In the genomic region with DNA sequence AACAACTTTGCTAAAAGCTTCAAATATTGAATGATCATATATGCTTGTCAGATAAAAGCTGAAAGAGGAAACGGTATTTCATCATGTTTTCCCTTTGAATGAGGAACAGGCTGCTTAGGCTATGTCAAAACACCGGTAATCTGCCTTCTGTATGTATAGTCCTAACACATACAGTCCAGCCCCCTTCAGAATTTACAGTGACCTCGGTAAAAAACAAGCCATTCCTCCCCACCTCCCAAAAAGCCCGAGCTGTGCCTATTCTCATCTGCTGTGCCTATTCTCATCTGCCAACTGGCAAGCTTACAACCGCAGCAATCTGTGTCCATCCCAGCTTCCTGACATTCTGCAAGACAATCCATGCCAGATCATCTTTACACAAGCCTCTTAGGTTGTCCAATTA, we compare ENCODE assay signal across 20 cellular contexts. TPM values are rescaled to one million over a fixed set of nuclear protein-coding genes. Genes with fewer than 3 reads are reported as not detected.
DNase-seq lines count a peak whose midpoint lies in the region; ATAC-seq and TF ChIP-seq lines count a peak whose summit lies in the region.
"Had no signal": no experiment of that assay in that cellular context is flagged by ENCODE, and none has a peak within 500 bp of the region (broad histone marks: within the 10 kb centered on the region; RNA-seq: fewer than 3 reads in every experiment).

No MANE protein-coding gene starts in this region.

- H3K9me3 Mint-ChIP-seq in HFFc6 = no peaks in the 10 kb centered on the region
- H3K9me3 Mint-ChIP-seq: CD4-positive, alpha-beta T cell; natural killer cell treated with Interleukin-12 subunit alpha and Interleukin-12 subunit beta and Interleukin-15 and Interleukin-18, amount 100 ng/mL, for 72 hours had no signal

- TF ChIP-seq POLR2A in heart left ventricle (IDR thresholded peaks at IDR 0.05) (no peak), Peyer's patch (IDR thresholded peaks at IDR 0.05) (no peak)

- no peak overlapping the region for H3K27ac Mint-ChIP-seq in HFFc6
- H3K27ac Mint-ChIP-seq: CD4-positive, alpha-beta T cell had no signal

- H3K27me3 Mint-ChIP-seq in HFFc6 (ENCODE audit: insufficient read depth) = peaks cover 24% of the 10 kb centered on the region
- H3K27me3 Mint-ChIP-seq: CD4-positive, alpha-beta T cell had no signal

- WGBS in heart left ventricle, 4 donors = 22 to 43% (median 34%) methylated on average over 5 of the region's 5 CpGs

- intact Hi-C loops in Right ventricle myocardium inferior (cut with DNase I) = no loop called here
- intact Hi-C loops in heart left ventricle (cut with DNase I) = loop anchor here in 1 of 10 donors (5.0 kb wide), 1 partner anchor 33 kb away; a partner anchor contains a TSS

- no peak for TF ChIP-seq CTCF in right atrium auricular region (IDR thresholded peaks at IDR 0.05)
- no peak for TF ChIP-seq CTCF in heart left ventricle (IDR thresholded peaks at IDR 0.05)
- no peak for TF ChIP-seq CTCF in HFFc6 (IDR thresholded peaks at IDR 0.05)
- no peak for TF ChIP-seq CTCF in Peyer's patch (IDR thresholded peaks at IDR 0.05)

- H3K4me3 ChIP-seq in right atrium auricular region = no peak overlapping the region
- no peak overlapping the region for H3K4me3 ChIP-seq in heart left ventricle
- no peak overlapping the region for H3K4me3 ChIP-seq in Peyer's patch
- H3K4me3 ChIP-seq: gastroesophageal sphincter, lung, stomach had no signal

- no peak for DNase-seq in Right ventricle myocardium inferior (ENCODE audit: missing footprints)
- no peak for DNase-seq in right atrium auricular region (ENCODE audit: low spot score)
- DNase-seq in OCI-M1 (lab: John Stamatoyannopoulos, UW) = peak; percentile 89
- DNase-seq in heart left ventricle = peak in 1 of 5 donors; percentile 38
- no peak for DNase-seq in NCI-H2029 (lab: John Stamatoyannopoulos, UW)
- no peak for DNase-seq in DMS53 treated with DMSO at 0.1 percent for 48 hours (lab: John Stamatoyannopoulos, UW; ENCODE audit: unreplicated experiment)
- DNase-seq in HFFc6 = no peak
- no peak for DNase-seq in Peyer's patch
- DNase-seq: activated CD4-positive, alpha-beta T cell treated with anti-CD3 and anti-CD28 coated beads for 4 hours; activated CD8-positive, alpha-beta memory T cell treated with anti-CD3 and anti-CD28 coated beads, Interleukin-2, amount 50 U/mL, for 48 hours; activated naive CD4-positive, alpha-beta T cell treated with anti-CD3 and anti-CD28 coated beads, Interleukin-2, amount 50 U/mL, for 16 hours; CD4-positive, alpha-beta T cell; dermis blood vessel endothelial cell; NCI-H1417 treated with DMSO at 0.1 percent for 48 hours; NCI-H524; stomach; T-helper 9 cell had no signal

- H3K27ac ChIP-seq in right atrium auricular region (peak overlapping the region in 1 of 2 donors; percentile 45), heart left ventricle (peak overlapping the region in 5 of 12 donors; percentile 20 to 49 (median 42)), Peyer's patch (no peak overlapping the region)
- H3K27ac ChIP-seq: gastroesophageal sphincter, stomach had no signal

- H3K4me1 ChIP-seq in right atrium auricular region = peaks cover 0 to 13% of the 10 kb centered on the region in 2 donors
- H3K4me1 ChIP-seq in heart left ventricle = peaks cover 0 to 34% (median 9%) of the 10 kb centered on the region in 12 donors
- H3K4me1 ChIP-seq in Peyer's patch = no peaks in the 10 kb centered on the region
- H3K4me1 ChIP-seq: gastroesophageal sphincter had no signal

- no peaks in the 10 kb centered on the region for H3K36me3 Mint-ChIP-seq in HFFc6 (ENCODE audit: low read depth)
- H3K36me3 Mint-ChIP-seq: natural killer cell treated with Interleukin-12 subunit alpha and Interleukin-12 subunit beta and Interleukin-15 and Interleukin-18, amount 100 ng/mL, for 72 hours had no signal

- H3K4me3 Mint-ChIP-seq in HFFc6 = no peak overlapping the region
- H3K4me3 Mint-ChIP-seq: CD4-positive, alpha-beta T cell; natural killer cell treated with Interleukin-12 subunit alpha and Interleukin-12 subunit beta and Interleukin-15 and Interleukin-18, amount 100 ng/mL, for 72 hours had no signal

- H3K36me3 ChIP-seq in right atrium auricular region (no peaks in the 10 kb centered on the region), heart left ventricle (peaks cover 0 to 16% (median 0%) of the 10 kb centered on the region in 9 donors), Peyer's patch (no peaks in the 10 kb centered on the region)
- H3K36me3 ChIP-seq: gastroesophageal sphincter, stomach had no signal

- no peaks in the 10 kb centered on the region for H3K4me1 Mint-ChIP-seq in HFFc6 (ENCODE audit: low read depth)

- peak; percentile 49 for ATAC-seq in Right ventricle myocardium inferior
- peak in 3 of 4 donors; percentile 44 to 66 (median 54) for ATAC-seq in heart left ventricle
- ATAC-seq: gastroesophageal sphincter; natural killer cell treated with Interleukin-12 subunit alpha and Interleukin-12 subunit beta and Interleukin-15 and Interleukin-18, amount 100 ng/mL, for 72 hours had no signal

- H3K9me3 ChIP-seq in right atrium auricular region (no peaks in the 10 kb centered on the region), heart left ventricle (no peaks in the 10 kb centered on the region), Peyer's patch (no peaks in the 10 kb centered on the region)
- H3K9me3 ChIP-seq: gastroesophageal sphincter, stomach had no signal

- H3K27me3 ChIP-seq in right atrium auricular region (no peaks in the 10 kb centered on the region), heart left ventricle (no peaks in the 10 kb centered on the region), Peyer's patch (no peaks in the 10 kb centered on the region)
- H3K27me3 ChIP-seq: gastroesophageal sphincter, stomach had no signal

RNA-seq across cellular contexts. Expression of a gene that starts 26.8 kb away (rescaled TPM):
- total RNA-seq in Right ventricle myocardium inferior (15.0 TPM), right atrium auricular region (10 to 100 TPM; 13.8 to 15.6 TPM), heart left ventricle (10 to 100 TPM in 8 of 9 donors, 1 to 10 TPM in 1; 9.8 to 28.2 (median 15.2) TPM), Peyer's patch (10 to 100 TPM; 35.0 to 57.8 (median 44.7) TPM)
- polyA plus RNA-seq in heart left ventricle = 10 to 100 TPM in 1 of 2 donors, 1 to 10 TPM in 1; 8.9 to 18.1 TPM
- total RNA-seq in HFFc6 (2021; fragmentation: NEBNext Ultra II Directional; extraction: Animal tissue kit (Norgen Biotek cat#: 25700)) = 10 to 100 TPM; 35.9 to 45.2 (median 41.9) TPM

RNA-seq across cellular contexts. Expression of a gene that starts 32.8 kb away (rescaled TPM):
- 126 TPM for total RNA-seq in Right ventricle myocardium inferior
- 10 to 100 TPM; 56.4 to 98.0 TPM for total RNA-seq in right atrium auricular region
- total RNA-seq in heart left ventricle = 100 to 1,000 TPM in 5 of 9 donors, 10 to 100 TPM in 4; 69.7 to 147 (median 102) TPM
- 10 to 100 TPM; 25.8 to 40.8 TPM for polyA plus RNA-seq in heart left ventricle
- total RNA-seq in HFFc6 (2021; fragmentation: NEBNext Ultra II Directional; extraction: Animal tissue kit (Norgen Biotek cat#: 25700)) = not detected
- 1 to 10 TPM in 2 of 4 donors, under 1 TPM in 2; 0.53 to 5.0 (median 2.9) TPM for total RNA-seq in Peyer's patch

RNA-seq across cellular contexts. Expression of a gene that starts 53.7 kb away (rescaled TPM):
- total RNA-seq in Right ventricle myocardium inferior = 17.0 TPM
- total RNA-seq in right atrium auricular region = 10 to 100 TPM in 1 of 2 donors, 1 to 10 TPM in 1; 9.2 to 12.3 TPM
- 10 to 100 TPM in 7 of 9 donors, 1 to 10 TPM in 2; 7.4 to 14.1 (median 11.3) TPM for total RNA-seq in heart left ventricle
- 1 to 10 TPM; 3.5 to 4.6 TPM for polyA plus RNA-seq in heart left ventricle
- not detected for total RNA-seq in HFFc6 (2021; fragmentation: NEBNext Ultra II Directional; extraction: Animal tissue kit (Norgen Biotek cat#: 25700))
- 10 to 100 TPM in 1 of 4 donors, 1 to 10 TPM in 2, under 1 TPM in 1; 0.57 to 11.6 (median 3.0) TPM for total RNA-seq in Peyer's patch

Comparison
In these comparisons a context has a peak if more than half of its experiments do, and no peak if none do; other contexts are left out.
1. RNA of a gene that starts 32.8 kb away (total RNA-seq): 126 TPM in Right ventricle myocardium inferior (single experiment), 69.7 to 147 TPM in heart left ventricle and 56.4 to 98.0 TPM in right atrium auricular region; 0.53 to 5.0 TPM in Peyer's patch and not detected in HFFc6; every median in the first group is over 4 times any median in the second.